18 cellular contexts compared by ENCODE assay signal in genomic region chr22:38070250-38070921, GRCh38. TPM values are rescaled to one million over a fixed set of nuclear protein-coding genes. Genes with fewer than 3 reads are reported as not detected.
DNase-seq lines count a peak whose midpoint lies in the region; ATAC-seq and TF ChIP-seq lines count a peak whose summit lies in the region.
"Had no signal": no experiment of that assay in that cellular context is flagged by ENCODE, and none has a peak within 500 bp of the region (broad histone marks: within the 10 kb centered on the region; RNA-seq: fewer than 3 reads in every experiment).

No MANE protein-coding gene starts in this region.

- TF ChIP-seq POLR2A in suprapubic skin (IDR thresholded peaks at IDR 0.05) = no peak

- H3K4me1 Mint-ChIP-seq in nephron progenitor cell = peaks cover 36% of the 10 kb centered on the region
- H3K4me1 Mint-ChIP-seq in activated naive CD8-positive, alpha-beta T cell treated with anti-CD3 and anti-CD28 coated beads, Interleukin-2, amount 50 U/mL, for 24 hours = no peaks in the 10 kb centered on the region

- no peak overlapping the region for H2AFZ ChIP-seq in Karpas-422 (ENCODE audit: low read length)

- no peaks in the 10 kb centered on the region for H3K9me3 Mint-ChIP-seq in nephron progenitor cell
- H3K9me3 Mint-ChIP-seq in activated naive CD8-positive, alpha-beta T cell treated with anti-CD3 and anti-CD28 coated beads, Interleukin-2, amount 50 U/mL, for 24 hours = no peaks in the 10 kb centered on the region

- no peak overlapping the region for H3K9ac ChIP-seq in Karpas-422 (ENCODE audit: low read length)

- TF ChIP-seq CTCF in VCaP (conservative IDR thresholded peaks at IDR 0.05) = no peak
- no peak for TF ChIP-seq CTCF in nephron progenitor cell (IDR thresholded peaks at IDR 0.05)
- no peak for TF ChIP-seq CTCF in suprapubic skin (IDR thresholded peaks at IDR 0.05)

- no peaks in the 10 kb centered on the region for H3K9me2 ChIP-seq in Karpas-422 (replicated peaks; ENCODE audit: insufficient read depth, low read length)

- H3K4me1 ChIP-seq in ectodermal cell (ENCODE audit: control insufficient read depth, insufficient read depth, low read length) (peaks cover 14% of the 10 kb centered on the region), suprapubic skin (peaks cover 15% of the 10 kb centered on the region), Karpas-422 (ENCODE audit: low read length) (no peaks in the 10 kb centered on the region)

- TF ChIP-seq EP300 in suprapubic skin (IDR thresholded peaks at IDR 0.05) = no peak

- H3K36me3 ChIP-seq in ectodermal cell (ENCODE audit: control insufficient read depth, insufficient read depth, low read length) (peaks cover 15% of the 10 kb centered on the region), suprapubic skin (peaks cover 95% of the 10 kb centered on the region), Karpas-422 (ENCODE audit: insufficient read depth, low read length) (no peaks in the 10 kb centered on the region)

- WGBS in ectodermal cell, 2 experiments = 56 to 61% methylated on average over 11 of the region's 11 CpGs
- 84% methylated on average over 7 of the region's 11 CpGs for WGBS in suprapubic skin

- no peaks in the 10 kb centered on the region for H4K20me1 ChIP-seq in Karpas-422 (ENCODE audit: insufficient read depth, low read depth, low read length)

- no peaks in the 10 kb centered on the region for H3K27me3 Mint-ChIP-seq in nephron progenitor cell (ENCODE audit: low read depth, poor library complexity)
- no peaks in the 10 kb centered on the region for H3K27me3 Mint-ChIP-seq in activated naive CD8-positive, alpha-beta T cell treated with anti-CD3 and anti-CD28 coated beads, Interleukin-2, amount 50 U/mL, for 24 hours

- H3K9me3 ChIP-seq in ectodermal cell (ENCODE audit: control insufficient read depth, low read length) = no peaks in the 10 kb centered on the region
- no peaks in the 10 kb centered on the region for H3K9me3 ChIP-seq in suprapubic skin
- no peaks in the 10 kb centered on the region for H3K9me3 ChIP-seq in Karpas-422 (ENCODE audit: low read length)

- H3K36me3 Mint-ChIP-seq in nephron progenitor cell (ENCODE audit: low read depth) = peaks cover 20% of the 10 kb centered on the region
- peaks cover 5% of the 10 kb centered on the region for H3K36me3 Mint-ChIP-seq in activated naive CD8-positive, alpha-beta T cell treated with anti-CD3 and anti-CD28 coated beads, Interleukin-2, amount 50 U/mL, for 24 hours (ENCODE audit: low read depth)

- H3K27ac ChIP-seq in VCaP (peak overlapping the region; percentile 52), ectodermal cell (ENCODE audit: insufficient read depth, low read depth, low read length, poor library complexity, severe bottlenecking) (peak overlapping the region; percentile 50), suprapubic skin (peak overlapping the region; percentile 17), Karpas-422 (ENCODE audit: low read length) (no peak overlapping the region)
- H3K27ac ChIP-seq: HL-60, SK-N-MC had no signal

- no peak overlapping the region for H3K4me2 ChIP-seq in Karpas-422 (ENCODE audit: low read depth, low read length, poor library complexity, severe bottlenecking)

- no peak overlapping the region for H3K4me3 ChIP-seq in ectodermal cell (ENCODE audit: insufficient read depth, low read depth, low read length)
- no peak overlapping the region for H3K4me3 ChIP-seq in suprapubic skin
- no peak overlapping the region for H3K4me3 ChIP-seq in Karpas-422 (ENCODE audit: low read length)
- H3K4me3 ChIP-seq: SK-N-MC had no signal

- DNase-seq in nephron progenitor cell = no peak
- DNase-seq in suprapubic skin (ENCODE audit: low spot score in 2 of 2) = peak in 1 of 2 donors; percentile 69
- no peak for DNase-seq in NCI-H146 treated with DMSO at 0.1 percent for 48 hours (lab: John Stamatoyannopoulos, UW; ENCODE audit: unreplicated experiment)
- DNase-seq in activated naive CD8-positive, alpha-beta T cell treated with anti-CD3 and anti-CD28 coated beads, Interleukin-2, amount 50 U/mL, for 24 hours = no peak
- DNase-seq in Karpas-422 = no peak
- no peak for DNase-seq in medulla oblongata (ENCODE audit: extremely low spot score)
- DNase-seq: activated CD8-positive, alpha-beta T cell treated with anti-CD3 and anti-CD28 coated beads, Interleukin-2, amount 10 ng/mL, durations not matched to agents 7 days and 5 days; AML-193; DMS153; effector memory CD4-positive, alpha-beta T cell; KG1; midbrain; NCI-H1436 treated with DMSO at 0.1 percent for 48 hours; stimulated activated CD4-positive, alpha-beta T cell treated with anti-CD3 and anti-CD28 coated beads, Interleukin-1b, Interleukin-23, amount 100 ng/mL, for 48 hours had no signal

- H3K4me3 Mint-ChIP-seq in nephron progenitor cell = no peak overlapping the region
- H3K4me3 Mint-ChIP-seq in activated naive CD8-positive, alpha-beta T cell treated with anti-CD3 and anti-CD28 coated beads, Interleukin-2, amount 50 U/mL, for 24 hours = no peak overlapping the region
- H3K4me3 Mint-ChIP-seq: activated CD8-positive, alpha-beta T cell treated with anti-CD3 and anti-CD28 coated beads, Interleukin-2, amount 10 ng/mL, durations not matched to agents 7 days and 5 days had no signal

- H3K27me3 ChIP-seq in ectodermal cell (ENCODE audit: control insufficient read depth, insufficient read depth, low read length, poor library complexity, severe bottlenecking) = no peaks in the 10 kb centered on the region
- no peaks in the 10 kb centered on the region for H3K27me3 ChIP-seq in suprapubic skin
- no peaks in the 10 kb centered on the region for H3K27me3 ChIP-seq in Karpas-422 (ENCODE audit: low read length)

- H3K79me2 ChIP-seq in Karpas-422 (ENCODE audit: low read length) = no peaks in the 10 kb centered on the region

- H3K27ac Mint-ChIP-seq in nephron progenitor cell = peak overlapping the region; percentile 83
- no peak overlapping the region for H3K27ac Mint-ChIP-seq in activated naive CD8-positive, alpha-beta T cell treated with anti-CD3 and anti-CD28 coated beads, Interleukin-2, amount 50 U/mL, for 24 hours
- H3K27ac Mint-ChIP-seq: activated CD8-positive, alpha-beta T cell treated with anti-CD3 and anti-CD28 coated beads, Interleukin-2, amount 10 ng/mL, durations not matched to agents 7 days and 5 days had no signal

- no peak for ATAC-seq in activated naive CD8-positive, alpha-beta T cell treated with anti-CD3 and anti-CD28 coated beads, Interleukin-2, amount 50 U/mL, for 24 hours
- ATAC-seq: activated CD8-positive, alpha-beta T cell treated with anti-CD3 and anti-CD28 coated beads, Interleukin-2, amount 10 ng/mL, durations not matched to agents 7 days and 5 days had no signal

RNA-seq across cellular contexts. Expression of gene PICK1, which starts 13.2 kb away (rescaled TPM):
- polyA plus RNA-seq in ectodermal cell (2013, experiment 1 of 4) = 29.4 TPM
- 30.9 TPM for polyA plus RNA-seq in ectodermal cell (2013, experiment 2 of 4)
- 20.3 TPM for polyA plus RNA-seq in ectodermal cell (2013, experiment 3 of 4)
- 23.2 TPM for polyA plus RNA-seq in ectodermal cell (2013, experiment 4 of 4)
- total RNA-seq in suprapubic skin = 10 to 100 TPM; 36.7 to 72.0 (median 61.5) TPM
- 11.0 and 29.2 TPM in 2 replicates for total RNA-seq in Karpas-422 (2014; rRNA removed; shearing (Covaris generic); ENCODE audit: low replicate concordance)

RNA-seq across cellular contexts. Expression of gene SLC16A8, which starts 13.6 kb away (rescaled TPM):
- 0.31 TPM for polyA plus RNA-seq in ectodermal cell (2013, experiment 1 of 4)
- 1.5 TPM for polyA plus RNA-seq in ectodermal cell (2013, experiment 2 of 4)
- polyA plus RNA-seq in ectodermal cell (2013, experiment 3 of 4) = 0.96 TPM
- 0.45 TPM for polyA plus RNA-seq in ectodermal cell (2013, experiment 4 of 4)
- not detected for total RNA-seq in suprapubic skin
- not detected in 2 replicates for total RNA-seq in Karpas-422 (2014; rRNA removed; shearing (Covaris generic); ENCODE audit: low replicate concordance)
- total RNA-seq: activated CD8-positive, alpha-beta T cell treated with anti-CD3 and anti-CD28 coated beads, Interleukin-2, amount 10 ng/mL, durations not matched to agents 7 days and 5 days had no signal

RNA-seq across cellular contexts. Expression of gene BAIAP2L2, which starts 40.1 kb away (rescaled TPM):
- polyA plus RNA-seq in ectodermal cell (2013, experiment 1 of 4) = 6.1 TPM
- 6.7 TPM for polyA plus RNA-seq in ectodermal cell (2013, experiment 2 of 4)
- polyA plus RNA-seq in ectodermal cell (2013, experiment 3 of 4) = 5.0 TPM
- polyA plus RNA-seq in ectodermal cell (2013, experiment 4 of 4) = 5.2 TPM
- 1 to 10 TPM in 3 of 4 donors, under 1 TPM in 1; 0.49 to 1.7 (median 1.6) TPM for total RNA-seq in suprapubic skin
- 0.22 and 0.43 TPM in 2 replicates for total RNA-seq in Karpas-422 (2014; rRNA removed; shearing (Covaris generic); ENCODE audit: low replicate concordance)
